1 cellular context compared by ENCODE assay signal in genomic region chr6:34961574-34961973, GRCh38.
TF ChIP-seq lines count a peak whose summit lies in the region.

No MANE protein-coding gene starts in this region.

TF ChIP-seq in GM12878, 131 proteins besides CTCF, POLR2A, EP300 and RAD21:
- TF ChIP-seq SPI1 (IDR thresholded peaks at IDR 0.05; ENCODE audit: borderline replicate concordance, insufficient read depth, low read depth, low read length): peak; percentile 18; the same call in 1 of the 2 replicates
- no peak for TF ChIP-seq FOXM1 (IDR thresholded peaks at IDR 0.05; ENCODE audit: low read depth, low read length)
